In genomic region chr5:75337366-75338021, GRCh38 we compare ENCODE assay signal across 8 cellular contexts. TPM values are rescaled to one million over a fixed set of nuclear protein-coding genes. Genes with fewer than 3 reads are reported as not detected.
DNase-seq lines count a peak whose midpoint lies in the region; TF ChIP-seq lines count a peak whose summit lies in the region.

No MANE protein-coding gene starts in this region.

- peak overlapping the region; percentile 95 to 96 for H3K27ac ChIP-seq in liver (ENCODE audit: low read depth in 1 of 2, low read length in 2 of 2)

- no peak overlapping the region for H3K4me3 Mint-ChIP-seq in Caco-2 (ENCODE audit: unreplicated experiment)

- H3K27me3 ChIP-seq in Caco-2 (replicated peaks; ENCODE audit: control insufficient read depth, insufficient read depth, low read length) (no peaks in the 10 kb centered on the region), HAP-1 (ENCODE audit: low read depth) (no peaks in the 10 kb centered on the region), liver (ENCODE audit: control insufficient read depth in 4 of 4, insufficient read depth in 4 of 4, low read length in 3 of 4) (no peaks in the 10 kb centered on the region)

- TF ChIP-seq CTCF in Caco-2 (IDR thresholded peaks at IDR 0.05; ENCODE audit: insufficient read depth in 1 of 2, low read depth in 1 of 2, low read length in 1 of 2, severe bottlenecking in 1 of 2, unreplicated experiment in 1 of 2) (no peak), liver (IDR thresholded peaks at IDR 0.05; ENCODE audit: low read depth, low read length, missing input control) (no peak)

- no peaks in the 10 kb centered on the region for H3K27me3 Mint-ChIP-seq in Caco-2 (ENCODE audit: insufficient read depth, unreplicated experiment)

- DNase-seq in Caco-2 (peak in 1 of 2 experiments; percentile 42), HAP-1 (ENCODE audit: low spot score in 2 of 2) (no peak), SK-MEL-5 (ENCODE audit: low read depth, low spot score) (peak; percentile 26), cerebellum (ENCODE audit: low spot score) (peak; percentile 21), DMS79 treated with DMSO at 0.1 percent for 48 hours (lab: John Stamatoyannopoulos, UW) (no peak), NCI-H1930 (lab: John Stamatoyannopoulos, UW) (no peak)
- peak; percentile 12 for DNase-seq in stimulated activated CD8-positive, alpha-beta memory T cell treated with anti-CD3 and anti-CD28 coated beads, Interleukin-4, amount 100 ng/mL, for 24 hours (ENCODE audit: low read depth)

- intact Hi-C loops in Caco-2 (cut with micrococcal nuclease; ENCODE audit: unreplicated experiment), result loop anchor here (2.0 to 10.0 kb wide), 4 partner anchors 73 to 393 kb away; partner anchors contain the start of genes CERT1, GCNT4 and POLK

- H3K4me3 ChIP-seq in Caco-2 (ENCODE audit: low read depth, low read length) (peak overlapping the region; percentile 89), HAP-1 (peak overlapping the region; percentile 81), liver (ENCODE audit: low read depth in 1 of 3, low read length in 3 of 3) (peak overlapping the region; percentile 56 to 89 (median 85))

- BruUV-seq in Caco-2 (replicated peaks; lab: Mats Ljungman, UMichigan), result no TSS peak

- under 1% methylated on average over 50 of the region's 50 CpGs for WGBS in liver

- no peaks in the 10 kb centered on the region for H3K9me3 Mint-ChIP-seq in Caco-2 (ENCODE audit: unreplicated experiment)

- H3K9me3 ChIP-seq in Caco-2 (no peaks in the 10 kb centered on the region), HAP-1 (no peaks in the 10 kb centered on the region), liver (ENCODE audit: control insufficient read depth in 4 of 4, low read length in 3 of 4) (no peaks in the 10 kb centered on the region)

- H3K36me3 Mint-ChIP-seq in Caco-2 (ENCODE audit: insufficient read depth, unreplicated experiment), result peaks cover 29% of the 10 kb centered on the region

- POLR2A ChIA-PET in Caco-2 (lab: Charles Lee), result interaction anchor here (0.6 to 1.4 kb wide), 21 partner anchors 14 to 1889 kb away, joined by 3 to 19 read pairs (median 5); partner anchors contain the start of genes ANKRD31, CERT1, FOXD1 and POC5

- no peak overlapping the region for H3K27ac Mint-ChIP-seq in Caco-2 (ENCODE audit: unreplicated experiment)

- peaks cover 11% of the 10 kb centered on the region for H3K4me1 Mint-ChIP-seq in Caco-2 (ENCODE audit: low read depth, unreplicated experiment)

- no peaks in the 10 kb centered on the region for H3K36me3 ChIP-seq in Caco-2 (ENCODE audit: control insufficient read depth, insufficient read depth, low read length)
- H3K36me3 ChIP-seq in HAP-1 (replicated peaks), result peaks cover 1% of the 10 kb centered on the region; the same call in 1 of the 2 replicates
- no peaks in the 10 kb centered on the region for H3K36me3 ChIP-seq in liver (ENCODE audit: control insufficient read depth in 4 of 4, insufficient read depth in 3 of 4, low read depth in 1 of 4, low read length in 3 of 4)

- CTCF ChIA-PET in Caco-2 (lab: Charles Lee), result interaction anchor here (0.7 to 1.9 kb wide), 12 partner anchors 17 to 611 kb away, joined by 3 to 40 read pairs (median 4); partner anchors contain the start of gene ANKRD31

- H3K9ac ChIP-seq in liver (ENCODE audit: low read depth in 1 of 2, low read length in 2 of 2), result peak overlapping the region; percentile 45 to 92

- in situ Hi-C loops in HAP-1 (cut with MboI; ENCODE audit: low sequenced_read_pairs), result loop anchor here (5.0 kb wide), 1 partner anchor 285 kb away; the partner anchor contains the start of gene GCNT4
- in situ Hi-C loops in SK-MEL-5 (cut with HindIII; ENCODE audit: low pct_unique_long_range_greater_than_20kb, low sequenced_read_pairs), result no loop called here

- H3K4me1 ChIP-seq in Caco-2 (peaks cover 21% of the 10 kb centered on the region), HAP-1 (peaks cover 17% of the 10 kb centered on the region), liver (ENCODE audit: control insufficient read depth in 4 of 4, insufficient read depth in 4 of 4, low read length in 3 of 4) (peaks cover 0 to 42% (median 20%) of the 10 kb centered on the region in 4 donors)

- no peak for TF ChIP-seq RAD21 in liver (IDR thresholded peaks at IDR 0.05)

TF ChIP-seq in liver, 16 proteins besides CTCF, POLR2A, EP300 and RAD21:
- no peak for TF ChIP-seq NR2F2 (IDR thresholded peaks at IDR 0.05)
- no peak for TF ChIP-seq RXRA (IDR thresholded peaks at IDR 0.05)
- TF ChIP-seq REST (IDR thresholded peaks at IDR 0.05), result no peak

RNA-seq across cellular contexts. Expression of gene HMGCR, which starts 0.5 kb away (rescaled TPM):
- total RNA-seq in Caco-2 (2022) (164 and 167 TPM in 2 replicates), cerebellum (168 TPM), liver (100 to 1,000 TPM; 129 to 237 TPM)
- 115 and 125 TPM in 2 replicates for total RNA-seq in SK-MEL-5 (2014; rRNA removed; shearing (Covaris generic))
- polyA plus RNA-seq in SK-MEL-5 (2015; cell fraction: cytosol; rRNA removed), result 49.6 and 66.5 TPM in 2 replicates
- 214 and 221 TPM in 2 replicates for polyA plus RNA-seq in SK-MEL-5 (2015; cell fraction: nucleus; rRNA removed)
- 10 to 100 TPM; 12.4 to 25.6 TPM for polyA plus RNA-seq in liver

Comparison
In these comparisons a context has a peak if more than half of its experiments do, and no peak if none do; other contexts are left out.
1. DNase-seq: peak in SK-MEL-5 (single experiment), cerebellum (single experiment) and stimulated activated CD8-positive, alpha-beta memory T cell treated with anti-CD3 and anti-CD28 coated beads, Interleukin-4, amount 100 ng/mL, for 24 hours (single experiment); none in HAP-1 (0 of 2), DMS79 treated with DMSO at 0.1 percent for 48 hours (single experiment) and NCI-H1930 (0 of 2).
2. Peak in every context shown above with its lines, with median percentiles within 50 percentile points of each other: H3K4me3 ChIP-seq.